In genomic region chr5:143921525-143922311, GRCh38 we compare ENCODE assay signal across 16 cellular contexts.
A peak's percentile ranks its signal among the peaks of the same experiment; 100 is the strongest.
DNase-seq lines count a peak whose midpoint lies in the region; ATAC-seq and TF ChIP-seq lines count a peak whose summit lies in the region.
"Had no signal": no experiment of that assay in that cellular context is flagged by ENCODE, and none has a peak within 500 bp of the region (broad histone marks: within the 10 kb centered on the region; RNA-seq: fewer than 3 reads in every experiment).

No MANE protein-coding gene starts in this region.

- no peak overlapping the region for H3K27ac Mint-ChIP-seq in activated CD4-positive, alpha-beta T cell treated with anti-CD3 and anti-CD28 coated beads, Interleukin-2, amount 10 ng/mL, durations not matched to agents 7 days and 5 days
- H3K27ac Mint-ChIP-seq: activated T-helper 1 cell treated with anti-CD3 and anti-CD28 coated beads, Interleukin-12 subunit alpha, Interleukin-12 subunit beta, Interleukin-2, Interleukin-4 antibody, amounts not matched to agents 30 ng/mL and 10 ng/mL and 1 ng/mL, durations not matched to agents 14 hours and 24 hours and 36 hours; naive B cell; stimulated activated naive CD8-positive, alpha-beta T cell treated with anti-CD3 and anti-CD28 coated beads, Interleukin-15, Interleukin-2, amounts not matched to agents 100 ng/mL and 50 ng/mL, for 24 hours had no signal

- TF ChIP-seq POLR2A in vagina (IDR thresholded peaks at IDR 0.05) = no peak

- peaks cover 14% of the 10 kb centered on the region for H3K4me1 Mint-ChIP-seq in activated CD4-positive, alpha-beta T cell treated with anti-CD3 and anti-CD28 coated beads, Interleukin-2, amount 10 ng/mL, durations not matched to agents 7 days and 5 days
- H3K4me1 Mint-ChIP-seq: naive B cell had no signal

- H3K27me3 Mint-ChIP-seq in activated CD4-positive, alpha-beta T cell treated with anti-CD3 and anti-CD28 coated beads, Interleukin-2, amount 10 ng/mL, durations not matched to agents 7 days and 5 days = no peaks in the 10 kb centered on the region
- H3K27me3 Mint-ChIP-seq: stimulated activated naive CD8-positive, alpha-beta T cell treated with anti-CD3 and anti-CD28 coated beads, Interleukin-15, Interleukin-2, amounts not matched to agents 100 ng/mL and 50 ng/mL, for 24 hours had no signal

- no peak for TF ChIP-seq CTCF in fibroblast of the aortic adventitia (IDR thresholded peaks at IDR 0.05; ENCODE audit: insufficient read depth, low read length)
- no peak for TF ChIP-seq CTCF in retinal pigment epithelial cell (conservative IDR thresholded peaks at IDR 0.05; ENCODE audit: low read depth, low read length)
- TF ChIP-seq CTCF in vagina (IDR thresholded peaks at IDR 0.05) = no peak
- TF ChIP-seq CTCF in dorsolateral prefrontal cortex (IDR thresholded peaks at IDR 0.05 in 54 of 56, conservative IDR thresholded peaks at IDR 0.05 in 2 of 56; ENCODE audit: low read depth in 1 of 56, partially characterized antibody in 56 of 56) = no peak

- H3K27ac ChIP-seq in SJSA1 (peak overlapping the region; percentile 83), vagina (no peak overlapping the region), dorsolateral prefrontal cortex (no peak overlapping the region)

- H3K4me3 ChIP-seq in SJSA1 (no peak overlapping the region), fibroblast of the aortic adventitia (ENCODE audit: low read depth, low read length) (no peak overlapping the region), retinal pigment epithelial cell (ENCODE audit: low read length) (no peak overlapping the region), vagina (no peak overlapping the region), dorsolateral prefrontal cortex (no peak overlapping the region)
- H3K4me3 ChIP-seq: colonic mucosa had no signal

- H3K36me3 ChIP-seq in SJSA1 (no peaks in the 10 kb centered on the region), vagina (no peaks in the 10 kb centered on the region)
- H3K36me3 ChIP-seq: colonic mucosa had no signal

- H3K9me3 ChIP-seq in SJSA1 (replicated peaks) (no peaks in the 10 kb centered on the region), vagina (no peaks in the 10 kb centered on the region)
- H3K9me3 ChIP-seq: colonic mucosa had no signal

- no peak for ATAC-seq in HG03442 (IDR thresholded peaks at IDR 0.05; ENCODE audit: unreplicated experiment)
- ATAC-seq: HepG2 had no signal

- H3K36me3 Mint-ChIP-seq in activated CD4-positive, alpha-beta T cell treated with anti-CD3 and anti-CD28 coated beads, Interleukin-2, amount 10 ng/mL, durations not matched to agents 7 days and 5 days (ENCODE audit: low read depth) = no peaks in the 10 kb centered on the region
- H3K36me3 Mint-ChIP-seq: naive B cell had no signal

- DNase-seq in ELR (ENCODE audit: low read depth) (peak; percentile 97), SJSA1 (ENCODE audit: low read depth in 1 of 2, low spot score in 2 of 2) (peak in 1 of 2 experiments; percentile 67), fibroblast of the aortic adventitia (ENCODE audit: low read depth) (peak; percentile 97), retinal pigment epithelial cell (ENCODE audit: low read depth) (peak; percentile 35), vagina (ENCODE audit: extremely low spot score in 2 of 2) (no peak), dorsolateral prefrontal cortex (no peak)
- no peak for DNase-seq in activated CD4-positive, alpha-beta T cell treated with anti-CD3 and anti-CD28 coated beads, Interleukin-2, amount 10 ng/mL, durations not matched to agents 7 days and 5 days
- DNase-seq: activated CD4-positive, CD25-positive, alpha-beta regulatory T cell; colonic mucosa; DMS79; naive B cell; NCI-H2081 treated with DMSO at 0.1 percent for 48 hours had no signal

- H3K27me3 ChIP-seq in SJSA1 (replicated peaks) = no peaks in the 10 kb centered on the region
- H3K27me3 ChIP-seq in vagina = no peaks in the 10 kb centered on the region
- no peaks in the 10 kb centered on the region for H3K27me3 ChIP-seq in dorsolateral prefrontal cortex
- H3K27me3 ChIP-seq: colonic mucosa had no signal

- CTCF ChIA-PET in activated CD4-positive, alpha-beta T cell treated with anti-CD3 and anti-CD28 coated beads, Interleukin-2, amount 10 ng/mL, durations not matched to agents 7 days and 5 days (lab: Charles Lee) = interaction anchor here (1.1 kb wide), 1 partner anchor 9 kb away, joined by 3 read pairs; no protein-coding TSS in a partner anchor

- H3K4me3 Mint-ChIP-seq in activated CD4-positive, alpha-beta T cell treated with anti-CD3 and anti-CD28 coated beads, Interleukin-2, amount 10 ng/mL, durations not matched to agents 7 days and 5 days = no peak overlapping the region
- H3K4me3 Mint-ChIP-seq: activated T-helper 1 cell treated with anti-CD3 and anti-CD28 coated beads, Interleukin-12 subunit alpha, Interleukin-12 subunit beta, Interleukin-2, Interleukin-4 antibody, amounts not matched to agents 30 ng/mL and 10 ng/mL and 1 ng/mL, durations not matched to agents 14 hours and 24 hours and 36 hours; naive B cell; stimulated activated naive CD8-positive, alpha-beta T cell treated with anti-CD3 and anti-CD28 coated beads, Interleukin-15, Interleukin-2, amounts not matched to agents 100 ng/mL and 50 ng/mL, for 24 hours had no signal

- intact Hi-C loops in vagina (cut with DNase I) (no loop called here), dorsolateral prefrontal cortex (cut with DNase I) (no loop called here)

- H3K4me1 ChIP-seq in SJSA1 (replicated peaks) (peaks cover 40% of the 10 kb centered on the region), vagina (no peaks in the 10 kb centered on the region)
- H3K4me1 ChIP-seq: colonic mucosa had no signal

- H3K9me3 Mint-ChIP-seq in activated CD4-positive, alpha-beta T cell treated with anti-CD3 and anti-CD28 coated beads, Interleukin-2, amount 10 ng/mL, durations not matched to agents 7 days and 5 days = no peaks in the 10 kb centered on the region
- H3K9me3 Mint-ChIP-seq: activated T-helper 1 cell treated with anti-CD3 and anti-CD28 coated beads, Interleukin-12 subunit alpha, Interleukin-12 subunit beta, Interleukin-2, Interleukin-4 antibody, amounts not matched to agents 30 ng/mL and 10 ng/mL and 1 ng/mL, durations not matched to agents 14 hours and 24 hours and 36 hours; naive B cell; stimulated activated naive CD8-positive, alpha-beta T cell treated with anti-CD3 and anti-CD28 coated beads, Interleukin-15, Interleukin-2, amounts not matched to agents 100 ng/mL and 50 ng/mL, for 24 hours had no signal

- POLR2A ChIA-PET in activated CD4-positive, alpha-beta T cell treated with anti-CD3 and anti-CD28 coated beads, Interleukin-2, amount 10 ng/mL, durations not matched to agents 7 days and 5 days (lab: Charles Lee) = no interaction called here

Comparison
In these comparisons a context has a peak if more than half of its experiments do, and no peak if none do; other contexts are left out.
1. DNase-seq: peak in ELR (single experiment), fibroblast of the aortic adventitia (single experiment) and retinal pigment epithelial cell (single experiment); none in vagina (0 of 2), dorsolateral prefrontal cortex (0 of 10) and activated CD4-positive, alpha-beta T cell treated with anti-CD3 and anti-CD28 coated beads, Interleukin-2, amount 10 ng/mL, durations not matched to agents 7 days and 5 days (single experiment).